Comparison of ENCODE assay signal across 2 cellular contexts in the genomic region with DNA sequence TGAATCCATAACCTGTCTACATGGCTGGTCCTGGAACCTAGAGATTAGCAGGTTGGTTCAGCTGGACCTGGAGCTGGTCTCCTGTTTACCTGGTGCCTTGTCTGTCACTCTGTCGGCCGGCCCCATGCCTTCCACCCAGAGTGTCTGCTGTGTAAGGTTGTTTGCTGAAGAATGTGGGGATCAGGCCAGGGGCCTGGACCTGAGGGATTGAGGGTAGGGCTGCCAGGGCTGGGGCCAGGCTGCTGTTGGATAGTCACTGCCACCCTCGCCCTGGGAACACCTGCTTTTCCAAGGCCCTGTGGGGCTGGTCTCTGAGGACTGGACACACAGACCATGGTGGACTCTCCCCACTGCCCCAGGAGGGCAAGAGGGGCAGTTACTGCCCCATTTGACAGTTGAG.
TF ChIP-seq lines count a peak whose summit lies in the region.

No MANE protein-coding gene starts in this region.

TF ChIP-seq in A549, 52 proteins besides CTCF, POLR2A, EP300 and RAD21:
- TF ChIP-seq HEYL (CRISPR knock-in tag; IDR thresholded peaks at IDR 0.05) (no peak), BHLHE40 (IDR thresholded peaks at IDR 0.05; ENCODE audit: low read depth, low read length) (no peak), HOXB5 (CRISPR knock-in tag; IDR thresholded peaks at IDR 0.05) (no peak), CBX2 (IDR thresholded peaks at IDR 0.05; ENCODE audit: borderline replicate concordance, low read depth) (no peak), EHF (CRISPR knock-in tag; IDR thresholded peaks at IDR 0.05) (no peak), ZNF302 (CRISPR knock-in tag; IDR thresholded peaks at IDR 0.05) (no peak), RARB (CRISPR knock-in tag; IDR thresholded peaks at IDR 0.05) (no peak), CHD2 (IDR thresholded peaks at IDR 0.05; ENCODE audit: low read length, partially characterized antibody) (no peak), HES2 (IDR thresholded peaks at IDR 0.05) (no peak), PHF8 (IDR thresholded peaks at IDR 0.05; ENCODE audit: borderline replicate concordance, low read depth) (no peak), GATA3 (IDR thresholded peaks at IDR 0.05; ENCODE audit: borderline replicate concordance) (no peak)
- TF ChIP-seq, protein P1, sequence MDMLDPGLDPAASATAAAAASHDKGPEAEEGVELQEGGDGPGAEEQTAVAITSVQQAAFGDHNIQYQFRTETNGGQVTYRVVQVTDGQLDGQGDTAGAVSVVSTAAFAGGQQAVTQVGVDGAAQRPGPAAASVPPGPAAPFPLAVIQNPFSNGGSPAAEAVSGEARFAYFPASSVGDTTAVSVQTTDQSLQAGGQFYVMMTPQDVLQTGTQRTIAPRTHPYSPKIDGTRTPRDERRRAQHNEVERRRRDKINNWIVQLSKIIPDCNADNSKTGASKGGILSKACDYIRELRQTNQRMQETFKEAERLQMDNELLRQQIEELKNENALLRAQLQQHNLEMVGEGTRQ (IDR thresholded peaks at IDR 0.05) = no peak

TF ChIP-seq in H1, 55 proteins besides CTCF, POLR2A, EP300 and RAD21:
- TF ChIP-seq SP4 (IDR thresholded peaks at IDR 0.05; ENCODE audit: low read length) (no peak), RFX5 (IDR thresholded peaks at IDR 0.05; ENCODE audit: borderline replicate concordance, low read depth, low read length) (no peak), E2F6 (IDR thresholded peaks at IDR 0.05) (no peak), CEBPB (IDR thresholded peaks at IDR 0.05; ENCODE audit: low read depth, low read length) (no peak)
